ENCODE assay signal across 15 cellular contexts in the genomic region with DNA sequence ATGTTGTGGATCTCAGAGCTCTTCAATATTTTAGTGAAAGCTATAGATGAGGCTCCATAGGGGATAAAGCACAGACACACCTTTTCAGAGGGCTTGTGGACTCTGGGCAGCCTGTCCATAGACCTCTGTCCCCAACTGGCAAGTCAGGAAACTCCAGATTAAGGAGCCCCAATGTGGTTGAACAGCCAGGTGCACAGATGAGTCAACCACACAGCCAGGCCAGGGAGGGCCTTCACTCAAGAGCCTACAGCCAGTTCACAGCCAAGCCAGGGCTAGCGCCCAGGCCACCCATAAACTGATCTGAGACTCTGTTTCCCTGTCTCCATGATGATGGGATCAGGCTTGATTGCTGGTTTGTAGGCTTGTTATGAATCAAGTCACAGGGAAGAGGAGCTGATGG. TPM values are rescaled to one million over a fixed set of nuclear protein-coding genes. Genes with fewer than 3 reads are reported as not detected.
DNase-seq lines count a peak whose midpoint lies in the region; ATAC-seq and TF ChIP-seq lines count a peak whose summit lies in the region.
"Had no signal": no experiment of that assay in that cellular context is flagged by ENCODE, and none has a peak within 500 bp of the region (broad histone marks: within the 10 kb centered on the region; RNA-seq: fewer than 3 reads in every experiment).

No MANE protein-coding gene starts in this region.

- no peak for ATAC-seq in GM18870 (IDR thresholded peaks at IDR 0.05; ENCODE audit: unreplicated experiment)
- ATAC-seq in natural killer cell treated with Interleukin-12 subunit alpha and Interleukin-12 subunit beta and Interleukin-15 and Interleukin-18, amount 100 ng/mL, for 72 hours, result no peak
- ATAC-seq: activated CD8-positive, alpha-beta T cell treated with anti-CD3 and anti-CD28 coated beads, Interleukin-2, amount 10 ng/mL, durations not matched to agents 7 days and 5 days; naive thymus-derived CD8-positive, alpha-beta T cell; T-helper 17 cell had no signal

- CTCF ChIA-PET in RWPE1 (lab: Yijun Ruan, JAX), result interaction anchor here (0.6 to 1.1 kb wide), 2 partner anchors 24 to 140 kb away, joined by 3 read pairs; no protein-coding TSS in a partner anchor

- no peak overlapping the region for H3K27ac Mint-ChIP-seq in natural killer cell treated with Interleukin-12 subunit alpha and Interleukin-12 subunit beta and Interleukin-15 and Interleukin-18, amount 100 ng/mL, for 72 hours
- H3K27ac Mint-ChIP-seq: activated CD8-positive, alpha-beta T cell treated with anti-CD3 and anti-CD28 coated beads, Interleukin-2, amount 10 ng/mL, durations not matched to agents 7 days and 5 days; activated naive CD4-positive, alpha-beta T cell treated with anti-CD3 and anti-CD28 coated beads, Interleukin-2, amount 10 ng/mL, durations not matched to agents 7 days and 5 days had no signal

- H3K9me3 Mint-ChIP-seq in natural killer cell treated with Interleukin-12 subunit alpha and Interleukin-12 subunit beta and Interleukin-15 and Interleukin-18, amount 100 ng/mL, for 72 hours, result no peaks in the 10 kb centered on the region
- H3K9me3 Mint-ChIP-seq: activated naive CD4-positive, alpha-beta T cell treated with anti-CD3 and anti-CD28 coated beads, Interleukin-2, amount 10 ng/mL, durations not matched to agents 7 days and 5 days; naive thymus-derived CD8-positive, alpha-beta T cell had no signal

- H3K9ac ChIP-seq in BLaER1, result no peak overlapping the region

- H3K4me3 Mint-ChIP-seq in natural killer cell treated with Interleukin-12 subunit alpha and Interleukin-12 subunit beta and Interleukin-15 and Interleukin-18, amount 100 ng/mL, for 72 hours, result no peak overlapping the region
- H3K4me3 Mint-ChIP-seq: activated CD8-positive, alpha-beta T cell treated with anti-CD3 and anti-CD28 coated beads, Interleukin-2, amount 10 ng/mL, durations not matched to agents 7 days and 5 days; activated naive CD4-positive, alpha-beta T cell treated with anti-CD3 and anti-CD28 coated beads, Interleukin-2, amount 10 ng/mL, durations not matched to agents 7 days and 5 days had no signal

- H4K20me1 ChIP-seq in BLaER1, result no peaks in the 10 kb centered on the region
- H4K20me1 ChIP-seq in osteoblast (ENCODE audit: insufficient read depth, low read length), result no peaks in the 10 kb centered on the region

- no peak overlapping the region for H3K27ac ChIP-seq in BLaER1
- H3K27ac ChIP-seq in RWPE1, result peak overlapping the region; percentile 90
- peak overlapping the region; percentile 91 to 97 (median 96) for H3K27ac ChIP-seq in esophagus squamous epithelium
- peak overlapping the region; percentile 80 for H3K27ac ChIP-seq in osteoblast (ENCODE audit: low read depth, low read length)

- H2AFZ ChIP-seq in osteoblast (ENCODE audit: low read length), result no peak overlapping the region

- in situ Hi-C loops in HAP-1 (cut with MboI; ENCODE audit: low sequenced_read_pairs), result no loop called here

- intact Hi-C loops in esophagus squamous epithelium (cut with DNase I), result loop anchor here (10.0 kb wide), 1 partner anchor 99 kb away; no protein-coding TSS in a partner anchor

- no peak overlapping the region for H3K4me3 ChIP-seq in BLaER1
- peak overlapping the region in 2 of 4 donors; percentile 66 to 75 for H3K4me3 ChIP-seq in esophagus squamous epithelium
- no peak overlapping the region for H3K4me3 ChIP-seq in osteoblast (ENCODE audit: insufficient read depth, low read length)
- H3K4me3 ChIP-seq in HAP-1, result no peak overlapping the region

- H3K27me3 ChIP-seq in BLaER1 (no peaks in the 10 kb centered on the region), esophagus squamous epithelium (peaks cover 0 to 17% (median 0%) of the 10 kb centered on the region in 4 donors), osteoblast (ENCODE audit: insufficient read depth, low read length) (no peaks in the 10 kb centered on the region), HAP-1 (ENCODE audit: low read depth) (peaks cover 63% of the 10 kb centered on the region)
- H3K27me3 ChIP-seq: MG63, uterus had no signal

- no peaks in the 10 kb centered on the region for H3K4me1 Mint-ChIP-seq in natural killer cell treated with Interleukin-12 subunit alpha and Interleukin-12 subunit beta and Interleukin-15 and Interleukin-18, amount 100 ng/mL, for 72 hours (ENCODE audit: low read depth in 2 of 2)

- TF ChIP-seq POLR2A in esophagus squamous epithelium (IDR thresholded peaks at IDR 0.05), result peak in 1 of 4 donors; percentile 15

- H3K4me1 ChIP-seq in BLaER1 (peaks cover 29% of the 10 kb centered on the region), esophagus squamous epithelium (peaks cover 24 to 76% (median 36%) of the 10 kb centered on the region in 3 donors), osteoblast (ENCODE audit: insufficient read depth, low read length) (peaks cover 31% of the 10 kb centered on the region), HAP-1 (no peaks in the 10 kb centered on the region)
- H3K4me1 ChIP-seq: uterus had no signal

- POLR2A ChIA-PET in RWPE1 (lab: Yijun Ruan, JAX; ENCODE audit: low non-redundant PET), result no interaction called here

- H3K4me2 ChIP-seq in BLaER1 (peak overlapping the region; percentile 81), osteoblast (ENCODE audit: insufficient read depth, low read length) (peak overlapping the region; percentile 92)

- H3K9me3 ChIP-seq in BLaER1 (no peaks in the 10 kb centered on the region), esophagus squamous epithelium (no peaks in the 10 kb centered on the region), osteoblast (ENCODE audit: low read depth, low read length) (no peaks in the 10 kb centered on the region), HAP-1 (no peaks in the 10 kb centered on the region)
- H3K9me3 ChIP-seq: MG63, uterus had no signal

- no peak for TF ChIP-seq CTCF in RWPE1 (conservative IDR thresholded peaks at IDR 0.05; ENCODE audit: low read depth)
- TF ChIP-seq CTCF in esophagus squamous epithelium (IDR thresholded peaks at IDR 0.05), result no peak
- TF ChIP-seq CTCF in osteoblast (IDR thresholded peaks at IDR 0.05; ENCODE audit: extremely low read depth, low read depth, low read length), result no peak

- peaks cover 24 to 29% of the 10 kb centered on the region in 2 donors for H3K27me3 Mint-ChIP-seq in natural killer cell treated with Interleukin-12 subunit alpha and Interleukin-12 subunit beta and Interleukin-15 and Interleukin-18, amount 100 ng/mL, for 72 hours

- no peaks in the 10 kb centered on the region for H3K36me3 Mint-ChIP-seq in natural killer cell treated with Interleukin-12 subunit alpha and Interleukin-12 subunit beta and Interleukin-15 and Interleukin-18, amount 100 ng/mL, for 72 hours
- H3K36me3 Mint-ChIP-seq: activated naive CD4-positive, alpha-beta T cell treated with anti-CD3 and anti-CD28 coated beads, Interleukin-2, amount 10 ng/mL, durations not matched to agents 7 days and 5 days had no signal

- peaks cover 35% of the 10 kb centered on the region for H3K79me2 ChIP-seq in osteoblast (ENCODE audit: insufficient read depth, low read length)

- DNase-seq in RWPE1 (ENCODE audit: low spot score) (peak; percentile 41), esophagus squamous epithelium (lab: John Stamatoyannopoulos, UW) (no peak), osteoblast (ENCODE audit: insufficient read length, low spot score, missing footprints) (no peak), HAP-1 (ENCODE audit: low spot score in 2 of 2) (no peak), mucosa of gallbladder (ENCODE audit: low spot score) (no peak)
- DNase-seq in natural killer cell treated with Interleukin-12 subunit alpha and Interleukin-12 subunit beta and Interleukin-15 and Interleukin-18, amount 100 ng/mL, for 72 hours (ENCODE audit: low spot score), result no peak
- DNase-seq: activated CD8-positive, alpha-beta T cell treated with anti-CD3 and anti-CD28 coated beads, Interleukin-2, amount 10 ng/mL, durations not matched to agents 7 days and 5 days; activated naive CD4-positive, alpha-beta T cell treated with anti-CD3 and anti-CD28 coated beads, Interleukin-2, amount 10 ng/mL, durations not matched to agents 7 days and 5 days; central memory CD4-positive, alpha-beta T cell; MG63; naive thymus-derived CD8-positive, alpha-beta T cell; T-helper 17 cell; uterus had no signal

- 20 to 50% methylated on average over 1 of the region's 1 CpG for WGBS in esophagus squamous epithelium, 2 donors

- H3K36me3 ChIP-seq in BLaER1 (no peaks in the 10 kb centered on the region), esophagus squamous epithelium (peaks cover 0 to 7% (median 0%) of the 10 kb centered on the region in 3 donors), osteoblast (ENCODE audit: insufficient read depth, low read length) (no peaks in the 10 kb centered on the region), HAP-1 (replicated peaks) (no peaks in the 10 kb centered on the region)
- H3K36me3 ChIP-seq: MG63, uterus had no signal

RNA-seq across cellular contexts. Expression of a gene that starts 1.0 kb away (rescaled TPM):
- total RNA-seq in esophagus squamous epithelium, result 10 to 100 TPM; 18.8 to 31.2 (median 20.0) TPM
- total RNA-seq in osteoblast, result 4.1 and 7.6 TPM in 2 replicates
- total RNA-seq in mucosa of gallbladder, result 14.5 TPM
- not detected for total RNA-seq in natural killer cell treated with Interleukin-12 subunit alpha and Interleukin-12 subunit beta and Interleukin-15 and Interleukin-18, amount 100 ng/mL, for 72 hours
- total RNA-seq: activated CD8-positive, alpha-beta T cell treated with anti-CD3 and anti-CD28 coated beads, Interleukin-2, amount 10 ng/mL, durations not matched to agents 7 days and 5 days; naive thymus-derived CD8-positive, alpha-beta T cell; T-helper 17 cell had no signal

RNA-seq across cellular contexts. Expression of a gene that starts 52.4 kb away (rescaled TPM):
- 10 to 100 TPM in 1 of 4 donors, 1 to 10 TPM in 3; 4.0 to 12.2 (median 5.7) TPM for total RNA-seq in esophagus squamous epithelium
- total RNA-seq in osteoblast, result 0.59 and 0.72 TPM in 2 replicates
- 4.1 TPM for total RNA-seq in mucosa of gallbladder
- not detected for total RNA-seq in natural killer cell treated with Interleukin-12 subunit alpha and Interleukin-12 subunit beta and Interleukin-15 and Interleukin-18, amount 100 ng/mL, for 72 hours
- total RNA-seq: activated CD8-positive, alpha-beta T cell treated with anti-CD3 and anti-CD28 coated beads, Interleukin-2, amount 10 ng/mL, durations not matched to agents 7 days and 5 days; naive thymus-derived CD8-positive, alpha-beta T cell; T-helper 17 cell had no signal
